In genomic region chr19:21202865-21203494, GRCh38 we compare ENCODE assay signal across 8 cellular contexts.
DNase-seq lines count a peak whose midpoint lies in the region; ATAC-seq and TF ChIP-seq lines count a peak whose summit lies in the region.

No MANE protein-coding gene starts in this region.

- H3K23me2 ChIP-seq in H9 (ENCODE audit: insufficient read length, low read depth, low read length, poor library complexity, severe bottlenecking), result no peaks in the 10 kb centered on the region

- no peak overlapping the region for H4K5ac ChIP-seq in H9 (ENCODE audit: insufficient read length, low read depth, low read length)

- H3K9ac ChIP-seq in H9 (ENCODE audit: extremely low read depth, insufficient read length, low read length), result no peak overlapping the region
- no peak overlapping the region for H3K9ac ChIP-seq in endodermal cell (ENCODE audit: extremely low read depth, low read length, poor library complexity, severe bottlenecking)

- no peak overlapping the region for H3K14ac ChIP-seq in H9 (ENCODE audit: insufficient read depth, low read length)

- H2BK20ac ChIP-seq in H9 (ENCODE audit: low read depth, low read length, poor library complexity, severe bottlenecking), result no peak overlapping the region

- no peak overlapping the region for H2BK12ac ChIP-seq in H9 (ENCODE audit: insufficient read length, low read depth, low read length)

- H2BK5ac ChIP-seq in H9 (ENCODE audit: insufficient read length, low read length), result no peak overlapping the region

- H3K4me1 ChIP-seq in CD8-positive, alpha-beta memory T cell (ENCODE audit: insufficient read depth, low read length), result no peaks in the 10 kb centered on the region
- H3K4me1 ChIP-seq in H9 (ENCODE audit: insufficient read depth, low read length) (no peaks in the 10 kb centered on the region), endodermal cell (ENCODE audit: control insufficient read depth, insufficient read depth, low read length) (no peaks in the 10 kb centered on the region)

- H3K4me3 Mint-ChIP-seq in CD8-positive, alpha-beta memory T cell, result no peak overlapping the region
- H3K4me3 Mint-ChIP-seq in H9 (no peak overlapping the region), endodermal cell (no peak overlapping the region)

- CTCF ChIA-PET in CD8-positive, alpha-beta memory T cell (lab: Charles Lee), result interaction anchor here (0.5 to 2.5 kb wide), 6 partner anchors 11 to 495 kb away, joined by 3 to 12 read pairs (median 3); no protein-coding TSS in a partner anchor

- H3K27me3 Mint-ChIP-seq in CD8-positive, alpha-beta memory T cell, result peaks cover 2 to 21% of the 10 kb centered on the region in 2 donors
- H3K27me3 Mint-ChIP-seq in H9 (ENCODE audit: low read depth) (no peaks in the 10 kb centered on the region), endodermal cell (ENCODE audit: insufficient read depth) (peaks cover 57% of the 10 kb centered on the region)

- TF ChIP-seq CTCF in H9 (conservative IDR thresholded peaks at IDR 0.05) (peak; percentile 93), endodermal cell (conservative IDR thresholded peaks at IDR 0.05) (peak; percentile 89)

- no peak overlapping the region for H2BK15ac ChIP-seq in H9 (ENCODE audit: low read depth, low read length)

- no peak overlapping the region for H3K4me2 ChIP-seq in H9 (ENCODE audit: insufficient read depth, insufficient read length, low read length)

- ATAC-seq in HG02610 (IDR thresholded peaks at IDR 0.05; ENCODE audit: unreplicated experiment) (no peak), GM21529 (IDR thresholded peaks at IDR 0.05; ENCODE audit: unreplicated experiment) (no peak)

- no peak overlapping the region for H3T11ph ChIP-seq in H9 (ENCODE audit: low read length)

- no peaks in the 10 kb centered on the region for H3K27me3 ChIP-seq in CD8-positive, alpha-beta memory T cell (ENCODE audit: insufficient read depth, low read length, poor library complexity, severe bottlenecking)
- H3K27me3 ChIP-seq in H9 (ENCODE audit: insufficient read depth, low read length), result no peaks in the 10 kb centered on the region
- H3K27me3 ChIP-seq in endodermal cell (ENCODE audit: control insufficient read depth, insufficient read depth, low read length, poor library complexity, severe bottlenecking), result no peaks in the 10 kb centered on the region

- no peak overlapping the region for H2AK5ac ChIP-seq in H9 (ENCODE audit: insufficient read length, low read length)

- no peak overlapping the region for H4K91ac ChIP-seq in H9 (ENCODE audit: insufficient read length, low read depth, low read length)

- no peak overlapping the region for H2AFZ ChIP-seq in H9 (ENCODE audit: low read length)

- no peak overlapping the region for H3K18ac ChIP-seq in H9 (ENCODE audit: insufficient read length, low read depth, low read length)

- no peaks in the 10 kb centered on the region for H3K4me1 Mint-ChIP-seq in CD8-positive, alpha-beta memory T cell
- H3K4me1 Mint-ChIP-seq in H9 (peaks cover 2 to 5% of the 10 kb centered on the region in 2 experiments), endodermal cell (peaks cover 4% of the 10 kb centered on the region)

- POLR2A ChIA-PET in CD8-positive, alpha-beta memory T cell (lab: Charles Lee), result no interaction called here

- no peak overlapping the region for H3K23ac ChIP-seq in H9 (ENCODE audit: insufficient read length, low read depth, low read length)

- peak in 3 of 5 donors; percentile 2 to 25 (median 5) for DNase-seq in CD8-positive, alpha-beta memory T cell
- peak; percentile 56 for DNase-seq in H9
- peak; percentile 20 for DNase-seq in RPMI7951 (ENCODE audit: low read depth)
- DNase-seq in endodermal cell, result peak; percentile 75
- peak; percentile 57 for DNase-seq in myocyte (ENCODE audit: low read depth)
- no peak for DNase-seq in NCI-H1048 (lab: John Stamatoyannopoulos, UW)

- peaks cover 0 to 17% (median 0%) of the 10 kb centered on the region in 5 donors for H3K9me3 Mint-ChIP-seq in CD8-positive, alpha-beta memory T cell
- H3K9me3 Mint-ChIP-seq in H9, result peaks cover 17 to 40% of the 10 kb centered on the region in 2 experiments
- H3K9me3 Mint-ChIP-seq in endodermal cell, result peaks cover 38% of the 10 kb centered on the region

- no peak overlapping the region for H2BK120ac ChIP-seq in H9 (ENCODE audit: low read depth, low read length, poor library complexity, severe bottlenecking)

- no peaks in the 10 kb centered on the region for H3K79me2 ChIP-seq in H9 (ENCODE audit: insufficient read depth, low read length)

- no peak overlapping the region for H3K4me3 ChIP-seq in CD8-positive, alpha-beta memory T cell (ENCODE audit: low read length)
- H3K4me3 ChIP-seq in endodermal cell (ENCODE audit: low read length), result no peak overlapping the region

- H4K8ac ChIP-seq in H9 (replicated peaks; ENCODE audit: insufficient read length, low read depth, low read length), result no peak overlapping the region

- no peaks in the 10 kb centered on the region for H3K36me3 ChIP-seq in CD8-positive, alpha-beta memory T cell (ENCODE audit: insufficient read depth, low read length)
- no peaks in the 10 kb centered on the region for H3K36me3 ChIP-seq in endodermal cell (ENCODE audit: control insufficient read depth, insufficient read depth, low read length)

- H3K4ac ChIP-seq in H9 (ENCODE audit: low read depth, low read length), result no peak overlapping the region

- no peak overlapping the region for H3K56ac ChIP-seq in H9 (ENCODE audit: insufficient read length, low read depth, low read length)

- no peaks in the 10 kb centered on the region for H4K20me1 ChIP-seq in H9 (ENCODE audit: control insufficient read depth, insufficient read depth, insufficient read length)

- WGBS in H9 (ENCODE audit: extremely low coverage, insufficient read length, low lambda C conversion rate), result no CpG with 5 or more reads among the region's 9 CpGs
- 55 to 58% methylated on average over 9 of the region's 9 CpGs for whole genome bisulfite sequencing in endodermal cell (ENCODE audit: insufficient coverage in 1 of 2, insufficient read length in 1 of 2), 2 experiments

- no peaks in the 10 kb centered on the region for H3K79me1 ChIP-seq in H9 (ENCODE audit: insufficient read depth, low read depth, low read length, poor library complexity, severe bottlenecking)

- H3K27ac ChIP-seq in CD8-positive, alpha-beta memory T cell (ENCODE audit: low read depth, low read length), result no peak overlapping the region
- H3K27ac ChIP-seq in H9 (ENCODE audit: insufficient read length, low read depth, low read length) (no peak overlapping the region), endodermal cell (ENCODE audit: low read depth, low read length) (no peak overlapping the region)

- no peak overlapping the region for H3K27ac Mint-ChIP-seq in CD8-positive, alpha-beta memory T cell
- H3K27ac Mint-ChIP-seq in H9, result no peak overlapping the region
- H3K27ac Mint-ChIP-seq in endodermal cell, result no peak overlapping the region

- H3K36me3 Mint-ChIP-seq in CD8-positive, alpha-beta memory T cell, result no peaks in the 10 kb centered on the region
- H3K36me3 Mint-ChIP-seq in H9 (ENCODE audit: insufficient read depth in 1 of 3, low read depth in 3 of 3) (peaks cover 18 to 26% (median 24%) of the 10 kb centered on the region in 3 experiments), endodermal cell (ENCODE audit: low read depth) (no peaks in the 10 kb centered on the region)

- no peaks in the 10 kb centered on the region for H3K9me3 ChIP-seq in CD8-positive, alpha-beta memory T cell (ENCODE audit: low read length)
- H3K9me3 ChIP-seq in H9 (ENCODE audit: control insufficient read depth, low read depth, low read length) (peaks cover 22% of the 10 kb centered on the region), endodermal cell (ENCODE audit: control insufficient read depth, low read length) (peaks cover 31% of the 10 kb centered on the region)
